ENCODE assay signal across 29 cellular contexts in genomic region chrX:29941292-29941691, GRCh38.
DNase-seq lines count a peak whose midpoint lies in the region; ATAC-seq and TF ChIP-seq lines count a peak whose summit lies in the region.
"Had no signal": no experiment of that assay in that cellular context is flagged by ENCODE, and none has a peak within 500 bp of the region (broad histone marks: within the 10 kb centered on the region; RNA-seq: fewer than 3 reads in every experiment).

No MANE protein-coding gene starts in this region.

- ATAC-seq in GM21723 (IDR thresholded peaks at IDR 0.05; ENCODE audit: unreplicated experiment), result no peak
- no peak for ATAC-seq in activated CD8-positive, alpha-beta T cell treated with anti-CD3 and anti-CD28 coated beads, Interleukin-2, amount 10 ng/mL, durations not matched to agents 7 days and 5 days
- ATAC-seq: esophagus mucosa, gastrocnemius medialis, lower lobe of right lung, T-helper 17 cell had no signal

- no peaks in the 10 kb centered on the region for H3K27me3 Mint-ChIP-seq in Calu3 (ENCODE audit: unreplicated experiment)
- no peaks in the 10 kb centered on the region for H3K27me3 Mint-ChIP-seq in endothelial cell (ENCODE audit: unreplicated experiment)
- H3K27me3 Mint-ChIP-seq in activated CD8-positive, alpha-beta T cell treated with anti-CD3 and anti-CD28 coated beads, Interleukin-2, amount 10 ng/mL, durations not matched to agents 7 days and 5 days (ENCODE audit: low read depth), result no peaks in the 10 kb centered on the region
- H3K27me3 Mint-ChIP-seq: T-helper 17 cell had no signal

- intact Hi-C loops in Calu3 (cut with micrococcal nuclease; ENCODE audit: unreplicated experiment), result no loop called here

- CTCF ChIA-PET in Calu3 (lab: Charles Lee), result no interaction called here
- CTCF ChIA-PET in activated CD8-positive, alpha-beta T cell treated with anti-CD3 and anti-CD28 coated beads, Interleukin-2, amount 10 ng/mL, durations not matched to agents 7 days and 5 days (lab: Charles Lee), result no interaction called here

- TF ChIP-seq EP300 in tibial nerve (IDR thresholded peaks at IDR 0.05), result no peak

- H3K4me1 ChIP-seq in liver (ENCODE audit: control insufficient read depth in 4 of 4, insufficient read depth in 4 of 4, low read length in 3 of 4) (no peaks in the 10 kb centered on the region), tibial nerve (no peaks in the 10 kb centered on the region)
- H3K4me1 ChIP-seq: BLaER1, gastrocnemius medialis, lower lobe of right lung, parathyroid adenoma, right atrium auricular region had no signal

- H3K4me3 ChIP-seq in liver (ENCODE audit: low read depth in 1 of 3, low read length in 3 of 3), result no peak overlapping the region
- no peak overlapping the region for H3K4me3 ChIP-seq in tibial nerve
- H3K4me3 ChIP-seq: BLaER1, gastrocnemius medialis, lower lobe of right lung, neural progenitor cell, right atrium auricular region had no signal

- peak; percentile 4 for DNase-seq in Calu3
- peak; percentile 4 for DNase-seq in RPMI7951 (ENCODE audit: low read depth)
- DNase-seq in endothelial cell (ENCODE audit: low spot score), result no peak
- no peak for DNase-seq in activated CD8-positive, alpha-beta memory T cell treated with anti-CD3 and anti-CD28 coated beads, Interleukin-2, amount 50 U/mL, for 48 hours
- DNase-seq in activated CD8-positive, alpha-beta T cell treated with anti-CD3 and anti-CD28 coated beads, Interleukin-2, amount 10 ng/mL, durations not matched to agents 7 days and 5 days, result no peak
- DNase-seq in tibial nerve (ENCODE audit: low spot score in 2 of 2), result no peak
- DNase-seq: ACHN; activated CD4-positive, alpha-beta T cell treated with anti-CD3 and anti-CD28 coated beads for 4 hours; activated naive CD4-positive, alpha-beta T cell; activated T-cell treated with anti-CD3 and anti-CD28 coated beads, Interleukin-2, amount 50 U/mL, for 48 hours; effector CD4-positive, alpha-beta T cell; gastrocnemius medialis; H7; islet precursor cell; lower lobe of right lung; NCI-H1417; NCI-H2081; NCI-H82; SK-N-SH; T-helper 17 cell had no signal

- no peak overlapping the region for H3K9ac ChIP-seq in liver (ENCODE audit: low read depth in 1 of 2, low read length in 2 of 2)
- H3K9ac ChIP-seq: BLaER1, KMS-11, neural progenitor cell, parathyroid adenoma, SK-N-SH had no signal

- WGBS in liver, result 4% methylated on average over 1 of the region's 1 CpG
- WGBS in tibial nerve, 2 donors, result 33 to 39% methylated on average over 1 of the region's 1 CpG

- H3K36me3 ChIP-seq in liver (ENCODE audit: control insufficient read depth in 4 of 4, insufficient read depth in 3 of 4, low read depth in 1 of 4, low read length in 3 of 4), result no peaks in the 10 kb centered on the region
- no peaks in the 10 kb centered on the region for H3K36me3 ChIP-seq in tibial nerve
- H3K36me3 ChIP-seq: BLaER1, gastrocnemius medialis, lower lobe of right lung, neural progenitor cell, right atrium auricular region had no signal

- TF ChIP-seq RAD21 in liver (IDR thresholded peaks at IDR 0.05), result no peak

- no peak for TF ChIP-seq POLR2A in tibial nerve (IDR thresholded peaks at IDR 0.05)

- peaks cover 9% of the 10 kb centered on the region for H3K4me1 Mint-ChIP-seq in Calu3 (ENCODE audit: low read depth, unreplicated experiment)
- no peaks in the 10 kb centered on the region for H3K4me1 Mint-ChIP-seq in endothelial cell (ENCODE audit: unreplicated experiment)
- H3K4me1 Mint-ChIP-seq in activated CD8-positive, alpha-beta T cell treated with anti-CD3 and anti-CD28 coated beads, Interleukin-2, amount 10 ng/mL, durations not matched to agents 7 days and 5 days (ENCODE audit: low read depth), result no peaks in the 10 kb centered on the region
- H3K4me1 Mint-ChIP-seq: T-helper 17 cell had no signal

- no peaks in the 10 kb centered on the region for H3K27me3 ChIP-seq in liver (ENCODE audit: control insufficient read depth in 4 of 4, insufficient read depth in 4 of 4, low read length in 3 of 4)
- H3K27me3 ChIP-seq in tibial nerve, result no peaks in the 10 kb centered on the region
- H3K27me3 ChIP-seq: BLaER1, gastrocnemius medialis, neural progenitor cell, right atrium auricular region had no signal

- H3K27ac ChIP-seq in liver (ENCODE audit: low read depth in 1 of 2, low read length in 2 of 2) (no peak overlapping the region), tibial nerve (no peak overlapping the region)
- H3K27ac ChIP-seq: BLaER1, gastrocnemius medialis, KMS-11, lower lobe of right lung, neural progenitor cell, parathyroid adenoma, right atrium auricular region, VCaP had no signal

- POLR2A ChIA-PET in activated CD8-positive, alpha-beta T cell treated with anti-CD3 and anti-CD28 coated beads, Interleukin-2, amount 10 ng/mL, durations not matched to agents 7 days and 5 days (lab: Charles Lee), result no interaction called here

- H3K4me3 Mint-ChIP-seq in Calu3 (ENCODE audit: low read depth, unreplicated experiment) (no peak overlapping the region), endothelial cell (ENCODE audit: unreplicated experiment) (no peak overlapping the region)
- no peak overlapping the region for H3K4me3 Mint-ChIP-seq in activated CD8-positive, alpha-beta T cell treated with anti-CD3 and anti-CD28 coated beads, Interleukin-2, amount 10 ng/mL, durations not matched to agents 7 days and 5 days
- H3K4me3 Mint-ChIP-seq: neural progenitor cell, T-helper 17 cell had no signal

- H3K27ac Mint-ChIP-seq in Calu3 (ENCODE audit: unreplicated experiment) (peak overlapping the region; percentile 36), endothelial cell (ENCODE audit: unreplicated experiment) (peak overlapping the region; percentile 52)
- no peak overlapping the region for H3K27ac Mint-ChIP-seq in activated CD8-positive, alpha-beta T cell treated with anti-CD3 and anti-CD28 coated beads, Interleukin-2, amount 10 ng/mL, durations not matched to agents 7 days and 5 days
- H3K27ac Mint-ChIP-seq: neural progenitor cell, T-helper 17 cell had no signal

- no peaks in the 10 kb centered on the region for H3K9me3 ChIP-seq in liver (ENCODE audit: control insufficient read depth in 4 of 4, low read length in 3 of 4)
- no peaks in the 10 kb centered on the region for H3K9me3 ChIP-seq in tibial nerve
- H3K9me3 ChIP-seq: BLaER1, gastrocnemius medialis, lower lobe of right lung, right atrium auricular region, SK-N-SH had no signal

- H3K9me3 Mint-ChIP-seq in Calu3 (ENCODE audit: low read depth, unreplicated experiment), result no peaks in the 10 kb centered on the region
- H3K9me3 Mint-ChIP-seq in endothelial cell (ENCODE audit: unreplicated experiment), result no peaks in the 10 kb centered on the region
- H3K9me3 Mint-ChIP-seq in activated CD8-positive, alpha-beta T cell treated with anti-CD3 and anti-CD28 coated beads, Interleukin-2, amount 10 ng/mL, durations not matched to agents 7 days and 5 days (ENCODE audit: insufficient read depth), result no peaks in the 10 kb centered on the region

- no TSS peak for BruUV-seq in Calu3 (replicated peaks; lab: Mats Ljungman, UMichigan)

- H3K36me3 Mint-ChIP-seq in Calu3 (ENCODE audit: insufficient read depth, unreplicated experiment), result no peaks in the 10 kb centered on the region
- no peaks in the 10 kb centered on the region for H3K36me3 Mint-ChIP-seq in endothelial cell (ENCODE audit: low read depth, unreplicated experiment)
- no peaks in the 10 kb centered on the region for H3K36me3 Mint-ChIP-seq in activated CD8-positive, alpha-beta T cell treated with anti-CD3 and anti-CD28 coated beads, Interleukin-2, amount 10 ng/mL, durations not matched to agents 7 days and 5 days (ENCODE audit: low read depth)
- H3K36me3 Mint-ChIP-seq: neural progenitor cell had no signal

- TF ChIP-seq CTCF in Calu3 (IDR thresholded peaks at IDR 0.05; ENCODE audit: unreplicated experiment) (no peak), endothelial cell (IDR thresholded peaks at IDR 0.05; ENCODE audit: unreplicated experiment) (no peak), liver (IDR thresholded peaks at IDR 0.05; ENCODE audit: low read depth, low read length, missing input control) (no peak), tibial nerve (IDR thresholded peaks at IDR 0.05) (no peak)

TF ChIP-seq in liver, 16 proteins besides CTCF, POLR2A, EP300 and RAD21:
- TF ChIP-seq SP1 (IDR thresholded peaks at IDR 0.05), result no peak
- no peak for TF ChIP-seq HNF4G (IDR thresholded peaks at IDR 0.05)
- peak; percentile 64 for TF ChIP-seq NR2F2 (IDR thresholded peaks at IDR 0.05)

Comparison
In these comparisons a context has a peak if more than half of its experiments do, and no peak if none do; other contexts are left out.
1. DNase-seq: peak in Calu3 (single experiment) and RPMI7951 (single experiment); none in endothelial cell (single experiment), activated CD8-positive, alpha-beta memory T cell treated with anti-CD3 and anti-CD28 coated beads, Interleukin-2, amount 50 U/mL, for 48 hours (single experiment), activated CD8-positive, alpha-beta T cell treated with anti-CD3 and anti-CD28 coated beads, Interleukin-2, amount 10 ng/mL, durations not matched to agents 7 days and 5 days (single experiment) and tibial nerve (0 of 2).